Comparison of ENCODE assay signal across 1 cellular context in the genomic region with DNA sequence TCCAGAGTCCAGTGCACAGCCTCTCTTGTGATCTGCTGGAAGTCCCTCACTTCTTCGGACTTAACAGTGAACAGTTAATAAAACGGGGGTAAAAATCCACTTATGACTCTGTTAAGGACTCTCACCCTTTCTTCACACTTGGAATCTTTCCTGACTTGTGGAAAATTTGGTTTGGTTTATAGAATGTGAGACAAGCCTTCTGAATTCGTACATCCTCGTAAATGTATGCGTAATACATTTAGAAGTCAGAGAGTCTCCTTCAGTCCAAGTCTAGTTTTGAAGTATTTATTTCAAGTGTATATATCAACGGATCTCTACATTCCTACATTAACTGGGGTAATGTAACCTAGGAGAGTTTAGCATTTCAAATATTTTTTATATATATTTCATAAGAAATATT.
TF ChIP-seq lines count a peak whose summit lies in the region.

No MANE protein-coding gene starts in this region.

TF ChIP-seq in GM23338, 12 proteins besides CTCF, POLR2A, EP300 and RAD21:
- TF ChIP-seq, protein P1, sequence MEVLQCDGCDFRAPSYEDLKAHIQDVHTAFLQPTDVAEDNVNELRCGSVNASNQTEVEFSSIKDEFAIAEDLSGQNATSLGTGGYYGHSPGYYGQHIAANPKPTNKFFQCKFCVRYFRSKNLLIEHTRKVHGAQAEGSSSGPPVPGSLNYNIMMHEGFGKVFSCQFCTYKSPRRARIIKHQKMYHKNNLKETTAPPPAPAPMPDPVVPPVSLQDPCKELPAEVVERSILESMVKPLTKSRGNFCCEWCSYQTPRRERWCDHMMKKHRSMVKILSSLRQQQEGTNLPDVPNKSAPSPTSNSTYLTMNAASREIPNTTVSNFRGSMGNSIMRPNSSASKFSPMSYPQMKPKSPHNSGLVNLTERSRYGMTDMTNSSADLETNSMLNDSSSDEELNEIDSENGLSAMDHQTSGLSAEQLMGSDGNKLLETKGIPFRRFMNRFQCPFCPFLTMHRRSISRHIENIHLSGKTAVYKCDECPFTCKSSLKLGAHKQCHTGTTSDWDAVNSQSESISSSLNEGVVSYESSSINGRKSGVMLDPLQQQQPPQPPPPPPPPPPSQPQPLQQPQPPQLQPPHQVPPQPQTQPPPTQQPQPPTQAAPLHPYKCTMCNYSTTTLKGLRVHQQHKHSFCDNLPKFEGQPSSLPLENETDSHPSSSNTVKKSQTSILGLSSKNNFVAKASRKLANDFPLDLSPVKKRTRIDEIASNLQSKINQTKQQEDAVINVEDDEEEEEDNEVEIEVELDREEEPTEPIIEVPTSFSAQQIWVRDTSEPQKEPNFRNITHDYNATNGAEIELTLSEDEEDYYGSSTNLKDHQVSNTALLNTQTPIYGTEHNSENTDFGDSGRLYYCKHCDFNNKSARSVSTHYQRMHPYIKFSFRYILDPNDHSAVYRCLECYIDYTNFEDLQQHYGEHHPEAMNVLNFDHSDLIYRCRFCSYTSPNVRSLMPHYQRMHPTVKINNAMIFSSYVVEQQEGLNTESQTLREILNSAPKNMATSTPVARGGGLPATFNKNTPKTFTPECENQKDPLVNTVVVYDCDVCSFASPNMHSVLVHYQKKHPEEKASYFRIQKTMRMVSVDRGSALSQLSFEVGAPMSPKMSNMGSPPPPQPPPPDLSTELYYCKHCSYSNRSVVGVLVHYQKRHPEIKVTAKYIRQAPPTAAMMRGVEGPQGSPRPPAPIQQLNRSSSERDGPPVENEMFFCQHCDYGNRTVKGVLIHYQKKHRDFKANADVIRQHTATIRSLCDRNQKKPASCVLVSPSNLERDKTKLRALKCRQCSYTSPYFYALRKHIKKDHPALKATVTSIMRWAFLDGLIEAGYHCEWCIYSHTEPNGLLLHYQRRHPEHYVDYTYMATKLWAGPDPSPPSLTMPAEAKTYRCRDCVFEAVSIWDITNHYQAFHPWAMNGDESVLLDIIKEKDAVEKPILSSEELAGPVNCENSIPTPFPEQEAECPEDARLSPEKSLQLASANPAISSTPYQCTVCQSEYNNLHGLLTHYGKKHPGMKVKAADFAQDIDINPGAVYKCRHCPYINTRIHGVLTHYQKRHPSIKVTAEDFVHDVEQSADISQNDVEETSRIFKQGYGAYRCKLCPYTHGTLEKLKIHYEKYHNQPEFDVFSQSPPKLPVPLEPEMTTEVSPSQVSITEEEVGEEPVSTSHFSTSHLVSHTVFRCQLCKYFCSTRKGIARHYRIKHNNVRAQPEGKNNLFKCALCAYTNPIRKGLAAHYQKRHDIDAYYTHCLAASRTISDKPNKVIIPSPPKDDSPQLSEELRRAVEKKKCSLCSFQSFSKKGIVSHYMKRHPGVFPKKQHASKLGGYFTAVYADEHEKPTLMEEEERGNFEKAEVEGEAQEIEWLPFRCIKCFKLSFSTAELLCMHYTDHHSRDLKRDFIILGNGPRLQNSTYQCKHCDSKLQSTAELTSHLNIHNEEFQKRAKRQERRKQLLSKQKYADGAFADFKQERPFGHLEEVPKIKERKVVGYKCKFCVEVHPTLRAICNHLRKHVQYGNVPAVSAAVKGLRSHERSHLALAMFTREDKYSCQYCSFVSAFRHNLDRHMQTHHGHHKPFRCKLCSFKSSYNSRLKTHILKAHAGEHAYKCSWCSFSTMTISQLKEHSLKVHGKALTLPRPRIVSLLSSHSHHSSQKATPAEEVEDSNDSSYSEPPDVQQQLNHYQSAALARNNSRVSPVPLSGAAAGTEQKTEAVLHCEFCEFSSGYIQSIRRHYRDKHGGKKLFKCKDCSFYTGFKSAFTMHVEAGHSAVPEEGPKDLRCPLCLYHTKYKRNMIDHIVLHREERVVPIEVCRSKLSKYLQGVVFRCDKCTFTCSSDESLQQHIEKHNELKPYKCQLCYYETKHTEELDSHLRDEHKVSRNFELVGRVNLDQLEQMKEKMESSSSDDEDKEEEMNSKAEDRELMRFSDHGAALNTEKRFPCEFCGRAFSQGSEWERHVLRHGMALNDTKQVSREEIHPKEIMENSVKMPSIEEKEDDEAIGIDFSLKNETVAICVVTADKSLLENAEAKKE (CRISPR knock-in tag; IDR thresholded peaks at IDR 0.05) = no peak
- TF ChIP-seq, protein P2, sequence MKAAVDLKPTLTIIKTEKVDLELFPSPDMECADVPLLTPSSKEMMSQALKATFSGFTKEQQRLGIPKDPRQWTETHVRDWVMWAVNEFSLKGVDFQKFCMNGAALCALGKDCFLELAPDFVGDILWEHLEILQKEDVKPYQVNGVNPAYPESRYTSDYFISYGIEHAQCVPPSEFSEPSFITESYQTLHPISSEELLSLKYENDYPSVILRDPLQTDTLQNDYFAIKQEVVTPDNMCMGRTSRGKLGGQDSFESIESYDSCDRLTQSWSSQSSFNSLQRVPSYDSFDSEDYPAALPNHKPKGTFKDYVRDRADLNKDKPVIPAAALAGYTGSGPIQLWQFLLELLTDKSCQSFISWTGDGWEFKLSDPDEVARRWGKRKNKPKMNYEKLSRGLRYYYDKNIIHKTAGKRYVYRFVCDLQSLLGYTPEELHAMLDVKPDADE (IDR thresholded peaks at IDR 0.05) = no peak
- no peak for TF ChIP-seq EZH2 (IDR thresholded peaks at IDR 0.05; ENCODE audit: low read depth, unreplicated experiment)
- no peak for TF ChIP-seq CREB1 (CRISPR knock-in tag; IDR thresholded peaks at IDR 0.05; ENCODE audit: low read depth)
- TF ChIP-seq POLR2AphosphoS5 (IDR thresholded peaks at IDR 0.05; ENCODE audit: low read depth) = no peak
- no peak for TF ChIP-seq ZNF331 (CRISPR knock-in tag; IDR thresholded peaks at IDR 0.05; ENCODE audit: low read depth)
- no peak for TF ChIP-seq ZNF114 (CRISPR knock-in tag; IDR thresholded peaks at IDR 0.05)
- no peak for TF ChIP-seq NANOG (IDR thresholded peaks at IDR 0.05; ENCODE audit: borderline replicate concordance)
- no peak for TF ChIP-seq STAT1 (IDR thresholded peaks at IDR 0.05; ENCODE audit: unreplicated experiment)
- TF ChIP-seq, protein P3, sequence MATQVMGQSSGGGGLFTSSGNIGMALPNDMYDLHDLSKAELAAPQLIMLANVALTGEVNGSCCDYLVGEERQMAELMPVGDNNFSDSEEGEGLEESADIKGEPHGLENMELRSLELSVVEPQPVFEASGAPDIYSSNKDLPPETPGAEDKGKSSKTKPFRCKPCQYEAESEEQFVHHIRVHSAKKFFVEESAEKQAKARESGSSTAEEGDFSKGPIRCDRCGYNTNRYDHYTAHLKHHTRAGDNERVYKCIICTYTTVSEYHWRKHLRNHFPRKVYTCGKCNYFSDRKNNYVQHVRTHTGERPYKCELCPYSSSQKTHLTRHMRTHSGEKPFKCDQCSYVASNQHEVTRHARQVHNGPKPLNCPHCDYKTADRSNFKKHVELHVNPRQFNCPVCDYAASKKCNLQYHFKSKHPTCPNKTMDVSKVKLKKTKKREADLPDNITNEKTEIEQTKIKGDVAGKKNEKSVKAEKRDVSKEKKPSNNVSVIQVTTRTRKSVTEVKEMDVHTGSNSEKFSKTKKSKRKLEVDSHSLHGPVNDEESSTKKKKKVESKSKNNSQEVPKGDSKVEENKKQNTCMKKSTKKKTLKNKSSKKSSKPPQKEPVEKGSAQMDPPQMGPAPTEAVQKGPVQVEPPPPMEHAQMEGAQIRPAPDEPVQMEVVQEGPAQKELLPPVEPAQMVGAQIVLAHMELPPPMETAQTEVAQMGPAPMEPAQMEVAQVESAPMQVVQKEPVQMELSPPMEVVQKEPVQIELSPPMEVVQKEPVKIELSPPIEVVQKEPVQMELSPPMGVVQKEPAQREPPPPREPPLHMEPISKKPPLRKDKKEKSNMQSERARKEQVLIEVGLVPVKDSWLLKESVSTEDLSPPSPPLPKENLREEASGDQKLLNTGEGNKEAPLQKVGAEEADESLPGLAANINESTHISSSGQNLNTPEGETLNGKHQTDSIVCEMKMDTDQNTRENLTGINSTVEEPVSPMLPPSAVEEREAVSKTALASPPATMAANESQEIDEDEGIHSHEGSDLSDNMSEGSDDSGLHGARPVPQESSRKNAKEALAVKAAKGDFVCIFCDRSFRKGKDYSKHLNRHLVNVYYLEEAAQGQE (IDR thresholded peaks at IDR 0.05; ENCODE audit: unreplicated experiment) = no peak
- TF ChIP-seq JUNB (IDR thresholded peaks at IDR 0.05; ENCODE audit: unreplicated experiment) = no peak
- TF ChIP-seq EZH2phosphoT487 (IDR thresholded peaks at IDR 0.05; ENCODE audit: unreplicated experiment) = no peak
TF ChIP-seq in GM23338: peak in this region for 0.
